ENCODE assay signal across 31 cellular contexts in the genomic region with DNA sequence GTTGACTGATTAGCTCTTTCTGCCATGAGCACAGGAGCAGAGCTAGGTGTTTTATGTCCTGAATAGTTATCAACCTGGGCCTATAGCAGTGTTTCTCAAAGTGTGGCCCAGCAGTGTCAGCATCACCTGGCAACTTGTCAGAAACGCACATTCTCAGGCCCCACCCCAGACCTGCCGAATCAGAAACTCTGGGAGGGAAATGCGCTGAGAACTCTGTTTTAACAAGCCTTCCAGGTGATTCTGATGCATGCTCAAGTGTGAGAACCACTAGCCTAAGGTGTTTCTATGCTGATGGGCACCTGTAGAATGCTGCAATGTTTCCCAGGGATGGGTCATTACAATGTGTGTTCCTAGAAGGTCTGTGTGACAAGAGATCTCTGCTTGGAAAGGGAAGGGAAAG.
"Had no signal": no experiment of that assay in that cellular context is flagged by ENCODE, and none has a peak within 500 bp of the region (broad histone marks: within the 10 kb centered on the region; RNA-seq: fewer than 3 reads in every experiment).

No MANE protein-coding gene starts in this region.

- DNase-seq: activated CD4-positive, alpha-beta memory T cell treated with anti-CD3 and anti-CD28 coated beads for 36 hours; activated CD4-positive, alpha-beta T cell treated with anti-CD3 and anti-CD28 coated beads for 36 hours; activated CD4-positive, alpha-beta T cell treated with anti-CD3 and anti-CD28 coated beads, Interleukin-2, amount 10 ng/mL, durations not matched to agents 24 days and 14 days; activated CD4-positive, CD25-positive, alpha-beta regulatory T cell; activated CD4-positive, CD25-positive, alpha-beta regulatory T cell treated with anti-CD3 and anti-CD28 coated beads, Interleukin-2, amount 50 U/mL, for 72 hours; activated CD8-positive, alpha-beta memory T cell treated with anti-CD3 and anti-CD28 coated beads, Interleukin-2, amount 10 ng/mL, durations not matched to agents 7 days and 5 days; activated CD8-positive, alpha-beta memory T cell treated with anti-CD3 and anti-CD28 coated beads, Interleukin-2, amount 50 U/mL, for 4 hours; activated CD8-positive, alpha-beta T cell treated with anti-CD3 and anti-CD28 coated beads, Interleukin-2, amount 10 ng/mL, durations not matched to agents 7 days and 5 days; activated gamma-delta T cell; activated naive CD4-positive, alpha-beta T cell; activated naive CD4-positive, alpha-beta T cell treated with anti-CD3 and anti-CD28 coated beads, Interleukin-2, amount 10 ng/mL, durations not matched to agents 7 days and 5 days; activated T-cell treated with anti-CD3 and anti-CD28 coated beads, Interleukin-2, amount 50 U/mL, for 1 hour; activated T-cell treated with anti-CD3 and anti-CD28 coated beads, Interleukin-2, amount 50 U/mL, for 48 hours; amniotic stem cell; anterior cingulate cortex; central memory CD4-positive, alpha-beta T cell; cerebellar nuclear complex; dorsolateral prefrontal cortex; effector memory CD4-positive, alpha-beta T cell; foreskin fibroblast; head of caudate nucleus; T-helper 2 cell had no signal

- FAIRE-seq: frontal cortex had no signal

- H3K9me3 ChIP-seq: body of pancreas had no signal

- H3K27ac ChIP-seq: cardiac muscle cell, coronary artery, dorsolateral prefrontal cortex, epithelial cell of prostate had no signal

- H3K4me3 Mint-ChIP-seq: activated CD4-positive, alpha-beta memory T cell treated with anti-CD3 and anti-CD28 coated beads for 36 hours; activated CD4-positive, alpha-beta T cell treated with anti-CD3 and anti-CD28 coated beads for 36 hours; activated CD4-positive, alpha-beta T cell treated with anti-CD3 and anti-CD28 coated beads, Interleukin-2, amount 10 ng/mL, durations not matched to agents 24 days and 14 days; activated CD8-positive, alpha-beta memory T cell treated with anti-CD3 and anti-CD28 coated beads, Interleukin-2, amount 10 ng/mL, durations not matched to agents 7 days and 5 days; activated CD8-positive, alpha-beta T cell treated with anti-CD3 and anti-CD28 coated beads, Interleukin-2, amount 10 ng/mL, durations not matched to agents 7 days and 5 days; activated naive CD4-positive, alpha-beta T cell treated with anti-CD3 and anti-CD28 coated beads, Interleukin-2, amount 10 ng/mL, durations not matched to agents 7 days and 5 days; activated naive CD8-positive, alpha-beta T cell; activated T-helper 1 cell treated with anti-CD3 and anti-CD28 coated beads, Interleukin-12 subunit alpha, Interleukin-12 subunit beta, Interleukin-2, Interleukin-4 antibody, amounts not matched to agents 30 ng/mL and 10 ng/mL and 1 ng/mL, durations not matched to agents 14 hours and 24 hours and 36 hours; dendritic cell treated with granulocyte-macrophage colony-stimulating factor and Interleukin-4, amounts not matched to agents 40 ng/mL and 50 ng/mL, for 4 days had no signal

- H3K27me3 ChIP-seq: body of pancreas, cardiac muscle cell had no signal

- H3K36me3 Mint-ChIP-seq: activated CD4-positive, alpha-beta memory T cell treated with anti-CD3 and anti-CD28 coated beads for 36 hours; activated CD8-positive, alpha-beta memory T cell treated with anti-CD3 and anti-CD28 coated beads, Interleukin-2, amount 10 ng/mL, durations not matched to agents 7 days and 5 days; activated naive CD4-positive, alpha-beta T cell treated with anti-CD3 and anti-CD28 coated beads, Interleukin-2, amount 10 ng/mL, durations not matched to agents 7 days and 5 days; activated naive CD8-positive, alpha-beta T cell had no signal

- H3K9me3 Mint-ChIP-seq: activated CD4-positive, alpha-beta memory T cell treated with anti-CD3 and anti-CD28 coated beads for 36 hours; activated naive CD4-positive, alpha-beta T cell treated with anti-CD3 and anti-CD28 coated beads, Interleukin-2, amount 10 ng/mL, durations not matched to agents 7 days and 5 days; activated T-helper 1 cell treated with anti-CD3 and anti-CD28 coated beads, Interleukin-12 subunit alpha, Interleukin-12 subunit beta, Interleukin-2, Interleukin-4 antibody, amounts not matched to agents 30 ng/mL and 10 ng/mL and 1 ng/mL, durations not matched to agents 14 hours and 24 hours and 36 hours had no signal

- H3K4me3 ChIP-seq: body of pancreas, cardiac muscle cell, coronary artery, dorsolateral prefrontal cortex had no signal

- H3K27ac Mint-ChIP-seq: activated CD4-positive, alpha-beta memory T cell treated with anti-CD3 and anti-CD28 coated beads for 36 hours; activated CD4-positive, alpha-beta T cell treated with anti-CD3 and anti-CD28 coated beads for 36 hours; activated CD4-positive, alpha-beta T cell treated with anti-CD3 and anti-CD28 coated beads, Interleukin-2, amount 10 ng/mL, durations not matched to agents 24 days and 14 days; activated CD8-positive, alpha-beta memory T cell treated with anti-CD3 and anti-CD28 coated beads, Interleukin-2, amount 10 ng/mL, durations not matched to agents 7 days and 5 days; activated CD8-positive, alpha-beta T cell treated with anti-CD3 and anti-CD28 coated beads, Interleukin-2, amount 10 ng/mL, durations not matched to agents 7 days and 5 days; activated naive CD4-positive, alpha-beta T cell treated with anti-CD3 and anti-CD28 coated beads, Interleukin-2, amount 10 ng/mL, durations not matched to agents 7 days and 5 days; activated naive CD8-positive, alpha-beta T cell; activated T-helper 1 cell treated with anti-CD3 and anti-CD28 coated beads, Interleukin-12 subunit alpha, Interleukin-12 subunit beta, Interleukin-2, Interleukin-4 antibody, amounts not matched to agents 30 ng/mL and 10 ng/mL and 1 ng/mL, durations not matched to agents 14 hours and 24 hours and 36 hours; activated T-helper 2 cell treated with anti-CD3 and anti-CD28 coated beads, Interferon-gamma antibody, Interleukin-2, Interleukin-4, amounts not matched to agents 10 μg/mL and 5 μg/mL and 100 μg/mL, durations not matched to agents 14 hours and 24 hours and 36 hours; dendritic cell treated with granulocyte-macrophage colony-stimulating factor and Interleukin-4, amounts not matched to agents 40 ng/mL and 50 ng/mL, for 4 days had no signal

- ATAC-seq: activated CD4-positive, alpha-beta T cell treated with anti-CD3 and anti-CD28 coated beads for 36 hours; activated CD8-positive, alpha-beta memory T cell treated with anti-CD3 and anti-CD28 coated beads, Interleukin-2, amount 10 ng/mL, durations not matched to agents 7 days and 5 days; activated CD8-positive, alpha-beta T cell treated with anti-CD3 and anti-CD28 coated beads, Interleukin-2, amount 10 ng/mL, durations not matched to agents 7 days and 5 days; body of pancreas had no signal

- H3K36me3 ChIP-seq: cardiac muscle cell had no signal

- H3K27me3 Mint-ChIP-seq: activated CD4-positive, alpha-beta memory T cell treated with anti-CD3 and anti-CD28 coated beads for 36 hours; activated CD4-positive, alpha-beta T cell treated with anti-CD3 and anti-CD28 coated beads for 36 hours; activated CD8-positive, alpha-beta memory T cell treated with anti-CD3 and anti-CD28 coated beads, Interleukin-2, amount 10 ng/mL, durations not matched to agents 7 days and 5 days; activated naive CD4-positive, alpha-beta T cell treated with anti-CD3 and anti-CD28 coated beads, Interleukin-2, amount 10 ng/mL, durations not matched to agents 7 days and 5 days; activated naive CD8-positive, alpha-beta T cell; dendritic cell treated with granulocyte-macrophage colony-stimulating factor and Interleukin-4, amounts not matched to agents 40 ng/mL and 50 ng/mL, for 4 days had no signal

- H3K4me1 Mint-ChIP-seq: activated CD4-positive, alpha-beta T cell treated with anti-CD3 and anti-CD28 coated beads for 36 hours; activated CD4-positive, alpha-beta T cell treated with anti-CD3 and anti-CD28 coated beads, Interleukin-2, amount 10 ng/mL, durations not matched to agents 24 days and 14 days; activated naive CD4-positive, alpha-beta T cell treated with anti-CD3 and anti-CD28 coated beads, Interleukin-2, amount 10 ng/mL, durations not matched to agents 7 days and 5 days had no signal
